In genomic region chr12:54058189-54058917, GRCh38 we compare ENCODE assay signal across 26 cellular contexts. TPM values are rescaled to one million over a fixed set of nuclear protein-coding genes. Genes with fewer than 3 reads are reported as not detected.
"Had no signal": no experiment of that assay in that cellular context is flagged by ENCODE, and none has a peak within 500 bp of the region (broad histone marks: within the 10 kb centered on the region; RNA-seq: fewer than 3 reads in every experiment).

No MANE protein-coding gene starts in this region.

- H3K27ac Mint-ChIP-seq: natural killer cell; stimulated activated memory B cell treated with anti-CD40 and anti-IgM and Interleukin-4, amounts not matched to agents 10 μg/mL and 1 μg/mL and 100 μg/mL, for 72 hours; stimulated activated naive CD8-positive, alpha-beta T cell treated with anti-CD3 and anti-CD28 coated beads, Interleukin-15, Interleukin-2, amounts not matched to agents 100 ng/mL and 50 ng/mL, for 24 hours had no signal

- H3K9me3 Mint-ChIP-seq: central memory CD8-positive, alpha-beta T cell; natural killer cell; stimulated activated memory B cell treated with anti-CD40 and anti-IgM and Interleukin-4, amounts not matched to agents 10 μg/mL and 1 μg/mL and 100 μg/mL, for 72 hours; stimulated activated naive CD8-positive, alpha-beta T cell treated with anti-CD3 and anti-CD28 coated beads, Interleukin-15, Interleukin-2, amounts not matched to agents 100 ng/mL and 50 ng/mL, for 24 hours had no signal

- H3K4me3 Mint-ChIP-seq: central memory CD8-positive, alpha-beta T cell; natural killer cell; stimulated activated memory B cell treated with anti-CD40 and anti-IgM and Interleukin-4, amounts not matched to agents 10 μg/mL and 1 μg/mL and 100 μg/mL, for 72 hours; stimulated activated naive CD8-positive, alpha-beta T cell treated with anti-CD3 and anti-CD28 coated beads, Interleukin-15, Interleukin-2, amounts not matched to agents 100 ng/mL and 50 ng/mL, for 24 hours had no signal

- H3K36me3 Mint-ChIP-seq: natural killer cell had no signal

- H3K36me3 ChIP-seq: heart right ventricle, spleen, transverse colon had no signal

- DNase-seq: cortex of kidney; effector CD8-positive, alpha-beta T cell; heart right ventricle; hypothalamus; kidney; left cardiac atrium; left ventricle myocardium superior; mesendoderm; mucosa of descending colon; natural killer cell; spleen; stimulated activated CD4-positive, alpha-beta T cell treated with anti-CD3 and anti-CD28 coated beads, Interleukin-15, amount 100 ng/mL, for 24 hours; stimulated activated CD4-positive, alpha-beta T cell treated with anti-CD3 and anti-CD28 coated beads, Interleukin-1b, Interleukin-23, amount 100 ng/mL, for 48 hours; stimulated activated CD4-positive, alpha-beta T cell treated with anti-CD3 and anti-CD28 coated beads, Interleukin-4, amount 100 ng/mL, for 24 hours; transverse colon had no signal

- H3K4me3 ChIP-seq: dorsolateral prefrontal cortex, heart right ventricle, lung, mucosa of descending colon, spleen, transverse colon had no signal

- H3K9me3 ChIP-seq: heart right ventricle, mucosa of descending colon, spleen, transverse colon had no signal

- ATAC-seq: esophagus mucosa; heart right ventricle; left cardiac atrium; left ventricle myocardium superior; mucosa of descending colon; natural killer cell; sciatic nerve; stimulated activated memory B cell treated with anti-CD40 and anti-IgM and Interleukin-4, amounts not matched to agents 10 μg/mL and 1 μg/mL and 100 μg/mL, for 72 hours had no signal

- H3K27ac ChIP-seq: dorsolateral prefrontal cortex, heart right ventricle, spleen, transverse colon had no signal

RNA-seq across cellular contexts. Expression of gene HOXC4, which starts 4.7 kb away (rescaled TPM):
- total RNA-seq: frontal cortex, left ventricle myocardium superior, pulmonary artery endothelial cell, temporal lobe had no signal

RNA-seq across cellular contexts. Expression of gene HOXC5, which starts 25.5 kb away (rescaled TPM):
- total RNA-seq: dorsolateral prefrontal cortex, frontal cortex, heart right ventricle, left cardiac atrium, left ventricle myocardium superior, mucosa of descending colon, pulmonary artery endothelial cell, spleen, temporal lobe had no signal

RNA-seq across cellular contexts. Expression of gene HOXC6, which starts 30.1 kb away (rescaled TPM):
- total RNA-seq: dorsolateral prefrontal cortex, frontal cortex, natural killer cell, pulmonary artery endothelial cell, temporal lobe had no signal

RNA-seq across cellular contexts. Expression of gene HOXC8, which starts 49.6 kb away (rescaled TPM):
- total RNA-seq: dorsolateral prefrontal cortex, fibroblast of lung, frontal cortex, heart right ventricle, left cardiac atrium, left ventricle myocardium superior, lung, mucosa of descending colon, natural killer cell, pulmonary artery endothelial cell, spleen, temporal lobe, transverse colon had no signal

RNA-seq across cellular contexts. Expression of gene HOXC9, which starts 58.4 kb away (rescaled TPM):
- total RNA-seq: dorsolateral prefrontal cortex, fibroblast of lung, frontal cortex, heart right ventricle, left cardiac atrium, left ventricle myocardium superior, lung, mucosa of descending colon, natural killer cell, pulmonary artery endothelial cell, spleen, temporal lobe, transverse colon had no signal
